Comparison of ENCODE assay signal across 13 cellular contexts in the genomic region with DNA sequence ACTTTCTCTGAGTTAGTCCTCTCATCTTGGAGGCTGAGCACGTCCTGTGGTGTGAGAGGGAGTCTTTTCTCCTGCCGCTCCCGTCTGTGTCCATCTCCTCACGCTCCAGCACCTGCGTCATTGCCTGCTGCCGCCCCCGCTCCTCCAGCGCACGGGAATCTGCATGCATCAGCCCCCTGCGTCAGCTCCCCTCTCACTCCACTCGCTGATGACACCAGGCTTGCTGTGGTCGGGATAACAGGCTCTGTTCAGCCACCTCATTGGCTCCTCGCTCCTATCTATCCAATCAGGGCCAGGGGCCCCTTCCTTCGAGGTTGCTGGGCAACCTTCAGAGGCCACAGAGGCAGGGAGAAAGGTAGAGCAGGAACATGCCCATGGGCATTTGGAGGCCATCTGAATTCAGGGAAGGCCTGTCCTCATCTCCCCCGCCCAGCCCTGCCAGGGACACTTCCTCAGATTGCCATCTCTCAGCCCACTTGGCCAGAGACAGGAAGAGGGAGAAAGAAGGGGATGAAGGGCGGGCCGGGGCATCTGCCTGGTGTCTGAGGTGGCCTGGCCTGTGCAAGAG. TPM values are rescaled to one million over a fixed set of nuclear protein-coding genes. Genes with fewer than 3 reads are reported as not detected.
DNase-seq lines count a peak whose midpoint lies in the region; ATAC-seq, FAIRE-seq and TF ChIP-seq lines count a peak whose summit lies in the region.
"Had no signal": no experiment of that assay in that cellular context is flagged by ENCODE, and none has a peak within 500 bp of the region (broad histone marks: within the 10 kb centered on the region; RNA-seq: fewer than 3 reads in every experiment).

No MANE protein-coding gene starts in this region.

- CTCF ChIA-PET in HepG2 (lab: Yijun Ruan, JAX; ENCODE audit: low intra/inter-chr PET ratio, low total read pairs) (no interaction called here), K562 (lab: Yijun Ruan, JAX; ENCODE audit: low intra/inter-chr PET ratio) (no interaction called here)

- peaks cover 12% of the 10 kb centered on the region for H3K4me1 ChIP-seq in HepG2 (ENCODE audit: insufficient read depth, low read length)
- no peaks in the 10 kb centered on the region for H3K4me1 ChIP-seq in right lobe of liver
- H3K4me1 ChIP-seq in K562 (replicated peaks in 1 of 2; ENCODE audit: control insufficient read depth in 2 of 2, insufficient read depth in 2 of 2, low read length in 2 of 2), result peaks cover 0 to 5% of the 10 kb centered on the region in 2 experiments; a peak in 3 of 5 replicates
- H3K4me1 ChIP-seq: parathyroid adenoma had no signal

- TF ChIP-seq EP300 in HepG2 (IDR thresholded peaks at IDR 0.05; ENCODE audit: low read depth in 2 of 2, low read length in 2 of 2), result no peak
- TF ChIP-seq EP300 in HepG2 (CRISPR knock-in tag; IDR thresholded peaks at IDR 0.05; ENCODE audit: borderline replicate concordance), result no peak
- no peak for TF ChIP-seq EP300 in K562 (IDR thresholded peaks at IDR 0.05; ENCODE audit: low read length)

- in situ Hi-C loops in HepG2 (cut with HindIII; ENCODE audit: extremely low pct_ligation_motif_present, low pct_unique_long_range_greater_than_20kb) (no loop called here), K562 (cut with MboI) (no loop called here)

- no peak overlapping the region for H3K27ac Mint-ChIP-seq in immature natural killer cell

- H3K9me3 ChIP-seq in HepG2 (ENCODE audit: low read length) (no peaks in the 10 kb centered on the region), right lobe of liver (no peaks in the 10 kb centered on the region), K562 (replicated peaks; ENCODE audit: control insufficient read depth, insufficient read depth, low read depth, low read length) (no peaks in the 10 kb centered on the region)

- H3K9me3 Mint-ChIP-seq in immature natural killer cell, result no peaks in the 10 kb centered on the region

- TF ChIP-seq POLR2A in HepG2 (IDR thresholded peaks at IDR 0.05; ENCODE audit: insufficient read depth in 1 of 2, low read depth in 2 of 2, low read length in 2 of 2) (no peak), right lobe of liver (IDR thresholded peaks at IDR 0.05) (no peak), K562 (conservative IDR thresholded peaks at IDR 0.05) (no peak)

- FAIRE-seq in HepG2 (lab: Jason Lieb, UNC) (no peak), K562 (lab: Jason Lieb, UNC) (no peak), islet of Langerhans (lab: Jason Lieb, UNC) (peak; percentile 51)

- H4K20me1 ChIP-seq in HepG2 (ENCODE audit: insufficient read depth, low read length) (no peaks in the 10 kb centered on the region), K562 (replicated peaks; ENCODE audit: control insufficient read depth, insufficient read depth, low read length) (no peaks in the 10 kb centered on the region; the same call in 1 of the 2 replicates)

- H2AFZ ChIP-seq in HepG2 (ENCODE audit: low read length) (no peak overlapping the region), K562 (ENCODE audit: low read depth, low read length) (no peak overlapping the region)
- H2AFZ ChIP-seq: parathyroid adenoma had no signal

- POLR2A ChIA-PET in HepG2 (lab: Yijun Ruan, JAX) (no interaction called here), K562 (lab: Yijun Ruan, JAX) (no interaction called here)

- H3K4me3 ChIP-seq in HepG2 (replicated peaks in 1 of 3; ENCODE audit: insufficient read depth in 1 of 3, low read depth in 2 of 3, low read length in 3 of 3), result no peak overlapping the region
- H3K4me3 ChIP-seq in right lobe of liver, result no peak overlapping the region
- H3K4me3 ChIP-seq in K562, result no peak overlapping the region

- no peaks in the 10 kb centered on the region for H3K36me3 Mint-ChIP-seq in immature natural killer cell

- TF ChIP-seq CTCF in HepG2 (CRISPR knock-in tag; IDR thresholded peaks at IDR 0.05) (no peak), right lobe of liver (IDR thresholded peaks at IDR 0.05) (no peak), K562 (IDR thresholded peaks at IDR 0.05 in 2 of 3, conservative IDR thresholded peaks at IDR 0.05 in 1 of 3; ENCODE audit: insufficient read depth in 2 of 3, low read depth in 1 of 3, low read length in 3 of 3) (no peak)

- H3K4me3 Mint-ChIP-seq in immature natural killer cell, result no peak overlapping the region

- peaks cover 3% of the 10 kb centered on the region for H3K9me1 ChIP-seq in K562 (ENCODE audit: control insufficient read depth, insufficient read depth, low read length)

- no peak overlapping the region for H3K9ac ChIP-seq in HepG2 (ENCODE audit: insufficient read depth, low read depth, low read length)
- H3K9ac ChIP-seq in K562 (ENCODE audit: insufficient read depth in 1 of 2, low read depth in 2 of 2, low read length in 2 of 2), result no peak overlapping the region; a peak in 1 of 4 replicates
- H3K9ac ChIP-seq: parathyroid adenoma had no signal

- H3K36me3 ChIP-seq in HepG2 (replicated peaks in 1 of 2; ENCODE audit: control insufficient read depth in 1 of 2, insufficient read depth in 2 of 2, low read length in 2 of 2) (no peaks in the 10 kb centered on the region), right lobe of liver (no peaks in the 10 kb centered on the region), K562 (ENCODE audit: control insufficient read depth, insufficient read depth, low read length) (no peaks in the 10 kb centered on the region)

- TF ChIP-seq RAD21 in HepG2 (CRISPR knock-in tag; IDR thresholded peaks at IDR 0.05), result no peak
- TF ChIP-seq RAD21 in K562 (CRISPR knock-in tag; conservative IDR thresholded peaks at IDR 0.05 in 1 of 2, IDR thresholded peaks at IDR 0.05 in 1 of 2), result no peak

- H3K4me1 Mint-ChIP-seq in immature natural killer cell, result no peaks in the 10 kb centered on the region

- no peaks in the 10 kb centered on the region for H3K79me2 ChIP-seq in HepG2 (ENCODE audit: insufficient read depth, low read length)
- H3K79me2 ChIP-seq in K562 (ENCODE audit: control insufficient read depth, insufficient read depth, low read length), result no peaks in the 10 kb centered on the region
- H3K79me2 ChIP-seq: parathyroid adenoma had no signal

- no peaks in the 10 kb centered on the region for H3K27me3 ChIP-seq in HepG2 (ENCODE audit: control insufficient read depth in 1 of 2, insufficient read depth in 2 of 2, low read length in 2 of 2)
- peaks cover 0 to 7% of the 10 kb centered on the region in 2 donors for H3K27me3 ChIP-seq in right lobe of liver
- peaks cover 6 to 59% of the 10 kb centered on the region in 2 experiments; a peak in 4 of 5 replicates for H3K27me3 ChIP-seq in K562 (ENCODE audit: control insufficient read depth in 2 of 2, insufficient read depth in 2 of 2, low read length in 2 of 2)

- DNase-seq in HepG2 (ENCODE audit: low spot score) (no peak), right lobe of liver (no peak), K562 (ENCODE audit: extremely low read depth in 1 of 4, low spot score in 3 of 4) (peak; percentile 28 to 49 (median 44)), immature natural killer cell (no peak), activated gamma-delta T cell treated with Interleukin-2 at 50 U/mL for 16 hours (no peak), NCI-H446 treated with DMSO at 0.1 percent for 48 hours (lab: John Stamatoyannopoulos, UW) (no peak)
- DNase-seq: activated CD8-positive, alpha-beta memory T cell treated with anti-CD3 and anti-CD28 coated beads, Interleukin-2, amount 50 U/mL, for 48 hours; stimulated activated CD4-positive, alpha-beta T cell treated with anti-CD3 and anti-CD28 coated beads, Interleukin-4, amount 100 ng/mL, for 1 hour had no signal

- intact Hi-C loops in HepG2 (cut with micrococcal nuclease; ENCODE audit: unreplicated experiment), result no loop called here
- intact Hi-C loops in right lobe of liver (cut with DNase I), result no loop called here
- intact Hi-C loops in K562 (cut with micrococcal nuclease), result no loop called here

- no peak overlapping the region for H3K4me2 ChIP-seq in HepG2 (ENCODE audit: low read depth, low read length)
- H3K4me2 ChIP-seq in K562 (ENCODE audit: insufficient read depth, low read length), result no peak overlapping the region

- no peak overlapping the region for H3K27ac ChIP-seq in HepG2 (ENCODE audit: extremely low read length, insufficient read depth, low read length)
- no peak overlapping the region for H3K27ac ChIP-seq in right lobe of liver
- no peak overlapping the region for H3K27ac ChIP-seq in K562 (ENCODE audit: extremely low read depth, low read depth, low read length)
- H3K27ac ChIP-seq: parathyroid adenoma had no signal

- WGBS in HepG2 (ENCODE audit: low lambda C conversion rate), result no CpG with 5 or more reads among the region's 17 CpGs
- WGBS in right lobe of liver (ENCODE audit: insufficient coverage, low coverage, low lambda C conversion rate, missing lambda C conversion rate), result 64% methylated on average over 14 of the region's 17 CpGs
- WGBS in K562 (ENCODE audit: insufficient coverage, low coverage, missing lambda C conversion rate), result 0% methylated on average over 4 of the region's 17 CpGs

- BruUV-seq in HepG2 (replicated peaks; lab: Mats Ljungman, UMichigan), result no TSS peak
- no TSS peak for BruUV-seq in K562 (replicated peaks; lab: Mats Ljungman, UMichigan)

- H3K27me3 Mint-ChIP-seq in immature natural killer cell (ENCODE audit: low read depth in 3 of 3), result peaks cover 0 to 6% (median 6%) of the 10 kb centered on the region in 3 donors

- ATAC-seq in HepG2 (no peak), right lobe of liver (no peak), K562 (no peak; the same call in 2 of the 3 replicates), HG02840 (IDR thresholded peaks at IDR 0.05; ENCODE audit: low FRiP score, unreplicated experiment) (no peak)
- ATAC-seq: HCT116, left lobe of liver had no signal

RNA-seq across cellular contexts. Expression of a gene that starts 9.3 kb away (rescaled TPM):
- 1.6 and 1.9 TPM in 2 replicates for total RNA-seq in HepG2 (2016; rRNA removed; fragmentation: Illumina TruSeq; extraction: Trizol)
- 0.18 and 0.30 TPM in 2 replicates for total RNA-seq in HepG2 (2016; cell fraction: cytosol; rRNA removed; fragmentation: Illumina TruSeq; extraction: Trizol; ENCODE audit: low read depth)
- 1.7 and 1.8 TPM in 2 replicates for total RNA-seq in HepG2 (2016; cell fraction: insoluble cytoplasmic fraction; rRNA removed; fragmentation: Illumina TruSeq; extraction: Trizol)
- 0.96 and 1.2 TPM in 2 replicates for total RNA-seq in HepG2 (2016; cell fraction: membrane; rRNA removed; fragmentation: Illumina TruSeq; extraction: Trizol)
- total RNA-seq in HepG2 (2016; cell fraction: nucleus; rRNA removed; fragmentation: Illumina TruSeq; extraction: Trizol), result 0.85 and 0.87 TPM in 2 replicates
- polyA plus RNA-seq in HepG2 (2011; rRNA removed), result 2.9 and 3.4 TPM in 2 replicates
- polyA plus RNA-seq in HepG2 (2011; cell fraction: cytosol; rRNA removed), result 2.3 and 2.5 TPM in 2 replicates
- 2.2 and 2.3 TPM in 2 replicates for polyA plus RNA-seq in HepG2 (2011; cell fraction: nucleus; rRNA removed)
- 1.1 and 1.9 TPM in 2 replicates for polyA plus RNA-seq in HepG2 (2012)
- polyA plus RNA-seq in HepG2 (2016; cell fraction: cytosol; fragmentation: Illumina TruSeq; extraction: Trizol; ENCODE audit: low read depth), result 0.24 and 0.28 TPM in 2 replicates
- polyA plus RNA-seq in HepG2 (2016; cell fraction: insoluble cytoplasmic fraction; fragmentation: Illumina TruSeq; extraction: Trizol; ENCODE audit: low read depth), result 1.7 and 1.8 TPM in 2 replicates
- polyA plus RNA-seq in HepG2 (2016; cell fraction: membrane; fragmentation: Illumina TruSeq; extraction: Trizol; ENCODE audit: low read depth), result 0.86 and 1.1 TPM in 2 replicates
- 1.4 and 1.7 TPM in 2 replicates for polyA plus RNA-seq in HepG2 (2016; cell fraction: nucleus; fragmentation: Illumina TruSeq; extraction: Trizol; ENCODE audit: insufficient read depth, low read depth)
- 1.2 and 5.8 TPM in 2 replicates for polyA minus RNA-seq in HepG2 (2011; rRNA and poly(A)+ RNA removed; ENCODE audit: low replicate concordance)
- polyA minus RNA-seq in HepG2 (2011; cell fraction: cytosol; rRNA and poly(A)+ RNA removed), result 0.79 and 0.99 TPM in 2 replicates
- 0.75 and 0.90 TPM in 2 replicates for polyA minus RNA-seq in HepG2 (2011; cell fraction: nucleus; rRNA and poly(A)+ RNA removed)
- total RNA-seq in right lobe of liver, result 1 to 10 TPM in 1 of 6 experiments, under 1 TPM in 5; 0.61 to 1.7 (median 0.83) TPM
- total RNA-seq in K562 (2011; cell fraction: chromatin; rRNA removed; ENCODE audit: low replicate concordance), result 0.37 and 0.53 TPM in 2 replicates
- 0.26 and 0.33 TPM in 2 replicates for total RNA-seq in K562 (2011; cell fraction: nucleolus; rRNA removed)
- total RNA-seq in K562 (2011; cell fraction: nucleoplasm; rRNA removed), result 0.44 and 0.46 TPM in 2 replicates
- total RNA-seq in K562 (2014; rRNA removed), result 0.18 and 0.24 TPM in 2 replicates
- 0.22 and 0.26 TPM in 2 replicates for total RNA-seq in K562 (2014; rRNA removed; fragmentation: Illumina TruSeq; extraction: Trizol)
- 0.19 and 0.22 TPM in 2 replicates for total RNA-seq in K562 (2015; rRNA removed; fragmentation: Illumina TruSeq; extraction: Trizol)
- 0.24 and 0.40 TPM in 2 replicates for total RNA-seq in K562 (2021)
- polyA plus RNA-seq in K562 (2011; rRNA removed), result 0.95 and 1.1 TPM in 2 replicates
- polyA plus RNA-seq in K562 (2011; cell fraction: cytosol; rRNA removed), result 0.67 and 0.74 TPM in 2 replicates
- 0.76 and 0.95 TPM in 2 replicates for polyA plus RNA-seq in K562 (2011; cell fraction: nucleus; rRNA removed)
- 0.28 and 0.29 TPM in 2 replicates for polyA plus RNA-seq in K562 (2012)
- polyA plus RNA-seq in K562 (2014; fragmentation: Illumina TruSeq; extraction: Trizol), result 0.57 and 0.64 TPM in 2 replicates
- under 1 TPM; 0.08 to 0.18 TPM for polyA plus RNA-seq in K562 (2014; fragmentation: Nextera tagmentation; extraction: Ambion mirVana)
- polyA plus RNA-seq in K562 (2014; rRNA removed), result 0.35 and 0.38 TPM in 2 replicates
- polyA minus RNA-seq in K562 (2011; rRNA and poly(A)+ RNA removed), result 0.35 and 0.66 TPM in 2 replicates
- polyA minus RNA-seq in K562 (2011; cell fraction: cytosol; rRNA and poly(A)+ RNA removed), result 0.29 TPM in 1 of 2 replicates, not detected in the other
- 0.13 and 0.22 TPM in 2 replicates for polyA minus RNA-seq in K562 (2011; cell fraction: nucleus; rRNA and poly(A)+ RNA removed)
- polyA plus RNA-seq in immature natural killer cell, result 1 to 10 TPM; 3.2 to 6.2 (median 3.4) TPM

Comparison
In these comparisons a context has a peak if more than half of its experiments do, and no peak if none do; other contexts are left out.
1. DNase-seq: peak in K562 (4 of 4); none in HepG2 (single experiment), right lobe of liver (0 of 3), immature natural killer cell (0 of 3), activated gamma-delta T cell treated with Interleukin-2 at 50 U/mL for 16 hours (single experiment) and NCI-H446 treated with DMSO at 0.1 percent for 48 hours (single experiment).